In genomic region chr22:50157976-50158375, GRCh38 we compare ENCODE assay signal across 15 cellular contexts. TPM values are rescaled to one million over a fixed set of nuclear protein-coding genes. Genes with fewer than 3 reads are reported as not detected.
A peak's percentile ranks its signal among the peaks of the same experiment; 100 is the strongest.
DNase-seq lines count a peak whose midpoint lies in the region; TF ChIP-seq lines count a peak whose summit lies in the region.
"Had no signal": no experiment of that assay in that cellular context is flagged by ENCODE, and none has a peak within 500 bp of the region (broad histone marks: within the 10 kb centered on the region; RNA-seq: fewer than 3 reads in every experiment).

No MANE protein-coding gene starts in this region.

- no peak overlapping the region for H2BK5ac ChIP-seq in mesenchymal stem cell (ENCODE audit: low read depth, low read length, poor library complexity, severe bottlenecking)

- TF ChIP-seq POLR2A in breast epithelium (IDR thresholded peaks at IDR 0.05) (no peak), uterus (IDR thresholded peaks at IDR 0.05) (peak in 1 of 2 donors; percentile 10)

- no peak overlapping the region for H3K14ac ChIP-seq in mesenchymal stem cell (ENCODE audit: low read length in 2 of 2)

- H2AK5ac ChIP-seq in mesenchymal stem cell (ENCODE audit: low read length, severe bottlenecking): no peak overlapping the region

- H3K27me3 ChIP-seq in breast epithelium (no peaks in the 10 kb centered on the region), mesenchymal stem cell (ENCODE audit: control insufficient read depth in 1 of 2, insufficient read depth in 1 of 2, low read length in 2 of 2) (peaks cover 37 to 66% of the 10 kb centered on the region in 2 experiments), uterus (no peaks in the 10 kb centered on the region)
- H3K27me3 ChIP-seq: dorsolateral prefrontal cortex had no signal

- DNase-seq in DMS79 treated with DMSO at 0.1 percent for 48 hours (lab: John Stamatoyannopoulos, UW): peak; percentile 23
- no peak for DNase-seq in DMS79 (lab: John Stamatoyannopoulos, UW)
- DNase-seq in breast epithelium (ENCODE audit: low spot score in 2 of 2): peak; percentile 83 to 85
- DNase-seq in left kidney (ENCODE audit: low read depth, low spot score): peak; percentile 37
- DNase-seq in type B pancreatic cell (ENCODE audit: extremely low spot score, unreplicated experiment): peak; percentile 68
- no peak for DNase-seq in mesenchymal stem cell
- DNase-seq in SHP77 treated with DMSO at 0.1 percent for 48 hours (lab: John Stamatoyannopoulos, UW): no peak
- DNase-seq in uterus: no peak
- DNase-seq: activated naive CD4-positive, alpha-beta T cell; CD4-positive, CD25-positive, alpha-beta regulatory T cell; NCI-H2029; NCI-H774; T-helper 17 cell had no signal

- peaks cover 29% of the 10 kb centered on the region for H3K27me3 Mint-ChIP-seq in type B pancreatic cell

- H3K23ac ChIP-seq in mesenchymal stem cell (ENCODE audit: low read length in 2 of 2): no peak overlapping the region

- no peaks in the 10 kb centered on the region for H3K79me1 ChIP-seq in mesenchymal stem cell (replicated peaks; ENCODE audit: low read length, poor library complexity, severe bottlenecking)

- H3K4me1 Mint-ChIP-seq in type B pancreatic cell (ENCODE audit: unreplicated experiment): no peaks in the 10 kb centered on the region
- H3K4me1 Mint-ChIP-seq: CD4-positive, CD25-positive, alpha-beta regulatory T cell had no signal

- H3K4me2 ChIP-seq in mesenchymal stem cell (ENCODE audit: low read length, poor library complexity, severe bottlenecking): no peak overlapping the region

- no peaks in the 10 kb centered on the region for H3K4me1 ChIP-seq in breast epithelium
- no peaks in the 10 kb centered on the region for H3K4me1 ChIP-seq in mesenchymal stem cell (ENCODE audit: control insufficient read depth, insufficient read depth, low read depth, low read length)
- H3K4me1 ChIP-seq in uterus: no peaks in the 10 kb centered on the region

- H2BK15ac ChIP-seq in mesenchymal stem cell (ENCODE audit: low read depth, poor library complexity, severe bottlenecking): no peak overlapping the region

- no peak overlapping the region for H3K4ac ChIP-seq in mesenchymal stem cell (ENCODE audit: low read depth in 1 of 2, low read length in 2 of 2)

- TF ChIP-seq CTCF in breast epithelium (IDR thresholded peaks at IDR 0.05) (no peak), type B pancreatic cell (conservative IDR thresholded peaks at IDR 0.05) (no peak), uterus (IDR thresholded peaks at IDR 0.05) (no peak)

- H2BK120ac ChIP-seq in mesenchymal stem cell (ENCODE audit: low read depth, low read length): no peak overlapping the region

- H3K9me3 ChIP-seq in breast epithelium (no peaks in the 10 kb centered on the region), mesenchymal stem cell (ENCODE audit: control insufficient read depth, low read length) (no peaks in the 10 kb centered on the region), uterus (no peaks in the 10 kb centered on the region)

- H2BK12ac ChIP-seq in mesenchymal stem cell (ENCODE audit: low read length in 2 of 2): no peak overlapping the region

- no peak overlapping the region for H3K18ac ChIP-seq in mesenchymal stem cell (ENCODE audit: low read depth in 1 of 2, low read length in 2 of 2)

- peak overlapping the region; percentile 44 to 54 for H3K27ac ChIP-seq in breast epithelium
- H3K27ac ChIP-seq in mesenchymal stem cell (ENCODE audit: low read length, poor library complexity, severe bottlenecking): no peak overlapping the region
- H3K27ac ChIP-seq in uterus: no peak overlapping the region

- intact Hi-C loops in breast epithelium (cut with DNase I; ENCODE audit: low total_unique reads): loop anchor here (10.0 kb wide), 1 partner anchor 47 kb away; the partner anchor contains the start of gene SELENOO
- intact Hi-C loops in uterus (cut with DNase I; ENCODE audit: low total_unique reads): no loop called here

- no peak overlapping the region for H4K91ac ChIP-seq in mesenchymal stem cell (ENCODE audit: low read length)

- H3K36me3 ChIP-seq in breast epithelium: no peaks in the 10 kb centered on the region
- H3K36me3 ChIP-seq in mesenchymal stem cell (ENCODE audit: control insufficient read depth in 1 of 2, insufficient read depth in 2 of 2, low read depth in 1 of 2, low read length in 2 of 2): peaks cover 0 to 7% of the 10 kb centered on the region in 2 experiments
- no peaks in the 10 kb centered on the region for H3K36me3 ChIP-seq in uterus

- no peak overlapping the region for H4K8ac ChIP-seq in mesenchymal stem cell (ENCODE audit: low read length)

- H3K36me3 Mint-ChIP-seq in type B pancreatic cell: no peaks in the 10 kb centered on the region
- H3K36me3 Mint-ChIP-seq: CD4-positive, CD25-positive, alpha-beta regulatory T cell; natural killer cell treated with Interleukin-12 subunit alpha and Interleukin-12 subunit beta and Interleukin-15 and Interleukin-18, amount 100 ng/mL, for 72 hours had no signal

- H3K9me3 Mint-ChIP-seq in type B pancreatic cell: no peaks in the 10 kb centered on the region
- H3K9me3 Mint-ChIP-seq: CD4-positive, CD25-positive, alpha-beta regulatory T cell; natural killer cell treated with Interleukin-12 subunit alpha and Interleukin-12 subunit beta and Interleukin-15 and Interleukin-18, amount 100 ng/mL, for 72 hours had no signal

- no peak overlapping the region for H3K4me3 Mint-ChIP-seq in type B pancreatic cell
- H3K4me3 Mint-ChIP-seq: CD4-positive, CD25-positive, alpha-beta regulatory T cell; natural killer cell treated with Interleukin-12 subunit alpha and Interleukin-12 subunit beta and Interleukin-15 and Interleukin-18, amount 100 ng/mL, for 72 hours; T-helper 17 cell had no signal

- H3K9ac ChIP-seq in mesenchymal stem cell (ENCODE audit: low read length): no peak overlapping the region

- H3K4me3 ChIP-seq in breast epithelium (peak overlapping the region in 1 of 3 donors; percentile 37), mesenchymal stem cell (ENCODE audit: insufficient read depth in 1 of 2, low read depth in 1 of 2, low read length in 2 of 2) (peak overlapping the region in 1 of 2 experiments; percentile 16), uterus (no peak overlapping the region)
- H3K4me3 ChIP-seq: dorsolateral prefrontal cortex had no signal

- H2AFZ ChIP-seq in mesenchymal stem cell (ENCODE audit: low read depth, low read length): no peak overlapping the region

- WGBS in mesenchymal stem cell: 86% methylated on average over 16 of the region's 16 CpGs

- no peak overlapping the region for H3K27ac Mint-ChIP-seq in type B pancreatic cell
- H3K27ac Mint-ChIP-seq: CD4-positive, CD25-positive, alpha-beta regulatory T cell; natural killer cell treated with Interleukin-12 subunit alpha and Interleukin-12 subunit beta and Interleukin-15 and Interleukin-18, amount 100 ng/mL, for 72 hours; T-helper 17 cell had no signal

RNA-seq across cellular contexts. Expression of gene PANX2, which starts 12.6 kb away (rescaled TPM):
- total RNA-seq in breast epithelium (1 to 10 TPM in 2 of 3 donors, under 1 TPM in 1; 0.64 to 2.0 (median 1.8) TPM), type B pancreatic cell (ENCODE audit: low replicate concordance) (3.0 and 9.3 TPM in 2 replicates), uterus (under 1 TPM in 2 of 4 donors, not detected in 2; 0.35 to 0.43 TPM)
- 1.5 TPM for polyA plus RNA-seq in mesenchymal stem cell (2013, experiment 1 of 2)
- 1.5 TPM for polyA plus RNA-seq in mesenchymal stem cell (2013, experiment 2 of 2)
- total RNA-seq: CD4-positive, CD25-positive, alpha-beta regulatory T cell had no signal
- polyA plus RNA-seq: CD4-positive, CD25-positive, alpha-beta regulatory T cell had no signal

RNA-seq across cellular contexts. Expression of gene TRABD, which starts 27.7 kb away (rescaled TPM):
- total RNA-seq in breast epithelium (10 to 100 TPM; 17.3 to 35.7 (median 28.2) TPM), type B pancreatic cell (ENCODE audit: low replicate concordance) (33.8 and 37.7 TPM in 2 replicates), uterus (10 to 100 TPM in 3 of 4 donors, 1 to 10 TPM in 1; 9.5 to 37.3 (median 15.0) TPM)
- polyA plus RNA-seq in mesenchymal stem cell (2013, experiment 1 of 2): 28.4 TPM
- polyA plus RNA-seq in mesenchymal stem cell (2013, experiment 2 of 2): 27.7 TPM

RNA-seq across cellular contexts. Expression of gene SELENOO, which starts 42.8 kb away (rescaled TPM):
- total RNA-seq in breast epithelium (10 to 100 TPM; 24.3 to 32.3 (median 31.8) TPM), type B pancreatic cell (ENCODE audit: low replicate concordance) (23.8 and 28.5 TPM in 2 replicates), uterus (10 to 100 TPM in 2 of 4 donors, 1 to 10 TPM in 2; 1.5 to 22.1 (median 10.0) TPM)
- 13.6 TPM for polyA plus RNA-seq in mesenchymal stem cell (2013, experiment 1 of 2)
- 12.6 TPM for polyA plus RNA-seq in mesenchymal stem cell (2013, experiment 2 of 2)

Comparison
In these comparisons a context has a peak if more than half of its experiments do, and no peak if none do; other contexts are left out.
1. DNase-seq: peak in DMS79 treated with DMSO at 0.1 percent for 48 hours (single experiment), breast epithelium (2 of 2), left kidney (single experiment) and type B pancreatic cell (single experiment); none in DMS79 (single experiment), mesenchymal stem cell (single experiment), SHP77 treated with DMSO at 0.1 percent for 48 hours (single experiment) and uterus (0 of 2).
2. H3K27ac ChIP-seq: peak in breast epithelium (2 of 2); none in mesenchymal stem cell (single experiment) and uterus (0 of 2).